Comparison of ENCODE assay signal across 8 cellular contexts in genomic region chr20:3172933-3173581, GRCh38. TPM values are rescaled to one million over a fixed set of nuclear protein-coding genes. Genes with fewer than 3 reads are reported as not detected.
DNase-seq lines count a peak whose midpoint lies in the region; ATAC-seq and TF ChIP-seq lines count a peak whose summit lies in the region.

Gene LZTS3 (minus strand): TSS chr20:3173549. CDS start chr20:3167163, 6,386 bp downstream.

- H3K27me3 ChIP-seq in HUES48 (ENCODE audit: control insufficient read depth, insufficient read depth, low read length), result no peaks in the 10 kb centered on the region; the same call in 1 of the 2 replicates
- no peaks in the 10 kb centered on the region for H3K27me3 ChIP-seq in trophoblast cell (ENCODE audit: insufficient read depth, low read length)
- H3K27me3 ChIP-seq in tibial nerve, result no peaks in the 10 kb centered on the region

- H3K27ac ChIP-seq in HUES48 (ENCODE audit: low read depth, low read length) (peak within 1 kb of the TSS; percentile 93), RWPE1 (peak within 1 kb of the TSS; percentile 40), trophoblast cell (ENCODE audit: low read depth, low read length) (peak within 1 kb of the TSS; percentile 46), tibial nerve (peak within 1 kb of the TSS; percentile 81 to 88 (median 83))

- H3K79me1 ChIP-seq in trophoblast cell (ENCODE audit: low read length), result peaks cover 19% of the 10 kb centered on the region

- TF ChIP-seq POLR2A in tibial nerve (IDR thresholded peaks at IDR 0.05), result peak; percentile 39 to 81

- peak within 1 kb of the TSS; percentile 88 for H2BK120ac ChIP-seq in trophoblast cell (ENCODE audit: insufficient read depth, low read length, poor library complexity)

- H3K4me3 ChIP-seq in HUES48 (ENCODE audit: low read depth, low read length) (peak within 1 kb of the TSS; percentile 94), trophoblast cell (ENCODE audit: low read depth, low read length) (peak within 1 kb of the TSS; percentile 99), tibial nerve (peak within 1 kb of the TSS; percentile 75 to 93 (median 88))

- H3K14ac ChIP-seq in trophoblast cell (ENCODE audit: low read length), result peak within 1 kb of the TSS; percentile 90

- no CpG with 5 or more reads among the region's 58 CpGs for WGBS in trophoblast cell (ENCODE audit: extremely low coverage, insufficient coverage, insufficient read length)
- WGBS in tibial nerve, 2 donors, result 1% methylated on average over 26 of the region's 58 CpGs; no CpG with 5 or more reads in 1 of the 2 donors

- H2BK5ac ChIP-seq in trophoblast cell (ENCODE audit: low read depth, low read length, poor library complexity), result peak within 1 kb of the TSS; percentile 67

- H3K9me3 ChIP-seq in HUES48 (ENCODE audit: control insufficient read depth, insufficient read depth, low read length), result no peaks in the 10 kb centered on the region
- H3K9me3 ChIP-seq in trophoblast cell (ENCODE audit: insufficient read depth, low read depth, low read length), result no peaks in the 10 kb centered on the region
- H3K9me3 ChIP-seq in tibial nerve, result no peaks in the 10 kb centered on the region

- CTCF ChIA-PET in RWPE1 (lab: Yijun Ruan, JAX), result interaction anchor here (0.6 kb wide), 1 partner anchor 390 kb away, joined by 3 read pairs; no protein-coding TSS in a partner anchor

- POLR2A ChIA-PET in RWPE1 (lab: Yijun Ruan, JAX; ENCODE audit: low non-redundant PET), result no interaction called here

- DNase-seq in COR-L47 (lab: John Stamatoyannopoulos, UW) (peak; percentile 67), RWPE1 (ENCODE audit: low spot score) (peak; percentile 73), glomerular visceral epithelial cell (ENCODE audit: extremely low spot score) (peak; percentile 89), trophoblast cell (peak in 1 of 2 donors; percentile 26), tibial nerve (ENCODE audit: low spot score in 2 of 2) (peak; percentile 66 to 69)
- DNase-seq in activated gamma-delta T cell treated with anti-CD3 and anti-CD28 coated beads, Interleukin-2, amount 50 U/mL, for 16 hours (ENCODE audit: low read depth), result peak; percentile 74

- H3K9ac ChIP-seq in HUES48 (ENCODE audit: low read depth, low read length), result peak within 1 kb of the TSS; percentile 80
- peak within 1 kb of the TSS; percentile 89 for H3K9ac ChIP-seq in trophoblast cell (ENCODE audit: low read length)

- peak within 1 kb of the TSS; percentile 95 for H3K18ac ChIP-seq in trophoblast cell (ENCODE audit: low read length)

- peak within 1 kb of the TSS; percentile 2 for H3K4ac ChIP-seq in trophoblast cell (ENCODE audit: low read depth, low read length)

- TF ChIP-seq CTCF in RWPE1 (conservative IDR thresholded peaks at IDR 0.05; ENCODE audit: low read depth) (no peak), tibial nerve (IDR thresholded peaks at IDR 0.05) (no peak)

- peak within 1 kb of the TSS; percentile 94 for H4K12ac ChIP-seq in trophoblast cell (ENCODE audit: low read depth, low read length)

- H2AFZ ChIP-seq in trophoblast cell (ENCODE audit: insufficient read depth, low read length, poor library complexity), result peak within 1 kb of the TSS; percentile 98

- no peaks in the 10 kb centered on the region for H3K36me3 ChIP-seq in HUES48 (ENCODE audit: control insufficient read depth, insufficient read depth, low read length)
- H3K36me3 ChIP-seq in trophoblast cell (ENCODE audit: control insufficient read depth in 1 of 2, insufficient read depth in 2 of 2, low read length in 2 of 2), result no peaks in the 10 kb centered on the region
- no peaks in the 10 kb centered on the region for H3K36me3 ChIP-seq in tibial nerve

- H4K8ac ChIP-seq in trophoblast cell (ENCODE audit: low read depth, low read length), result peak within 1 kb of the TSS; percentile 77

- TF ChIP-seq EP300 in tibial nerve (IDR thresholded peaks at IDR 0.05), result peak in 1 of 2 donors; percentile 81

- peaks cover 7% of the 10 kb centered on the region for H3K79me2 ChIP-seq in trophoblast cell (ENCODE audit: control insufficient read depth, insufficient read depth, low read length, poor library complexity)

- peak within 1 kb of the TSS; percentile 78 for H4K91ac ChIP-seq in trophoblast cell (ENCODE audit: low read depth, low read length)

- peak within 1 kb of the TSS; percentile 13 for H3K23ac ChIP-seq in trophoblast cell (ENCODE audit: low read length)

- peak; percentile 49 for ATAC-seq in GM21381 (IDR thresholded peaks at IDR 0.05; ENCODE audit: unreplicated experiment)

- peak within 1 kb of the TSS; percentile 31 for H2BK12ac ChIP-seq in trophoblast cell (ENCODE audit: low read length)

- peak within 1 kb of the TSS; percentile 88 for H2AK5ac ChIP-seq in trophoblast cell (ENCODE audit: low read length)

- peak within 1 kb of the TSS; percentile 97 for H3K4me2 ChIP-seq in trophoblast cell (ENCODE audit: low read length)

- H3K4me1 ChIP-seq in HUES48 (ENCODE audit: control insufficient read depth, insufficient read depth, low read length) (peaks cover 32% of the 10 kb centered on the region), trophoblast cell (ENCODE audit: control insufficient read depth in 1 of 2, insufficient read depth in 2 of 2, low read length in 2 of 2) (peaks cover 7 to 9% of the 10 kb centered on the region in 2 experiments), tibial nerve (peaks cover 0 to 21% (median 9%) of the 10 kb centered on the region in 4 donors)

RNA-seq across cellular contexts. Expression of gene LZTS3, which starts in this region (rescaled TPM):
- polyA plus RNA-seq in trophoblast cell (2013), result 5.7 and 6.3 TPM in 2 replicates
- total RNA-seq in tibial nerve, result 10 to 100 TPM; 10.9 to 28.2 (median 18.6) TPM

Comparison
In these comparisons a context has a peak if more than half of its experiments do, and no peak if none do; other contexts are left out.
1. H3K27ac ChIP-seq: peak in every context shown above with its lines; median percentile 93 in HUES48; 83 in tibial nerve; 46 in trophoblast cell; 40 in RWPE1.